In genomic region chr4:154345359-154345758, GRCh38 we compare ENCODE assay signal across 19 cellular contexts.
A peak's percentile ranks its signal among the peaks of the same experiment; 100 is the strongest.
DNase-seq lines count a peak whose midpoint lies in the region; TF ChIP-seq lines count a peak whose summit lies in the region.
"Had no signal": no experiment of that assay in that cellular context is flagged by ENCODE, and none has a peak within 500 bp of the region (broad histone marks: within the 10 kb centered on the region; RNA-seq: fewer than 3 reads in every experiment).

No MANE protein-coding gene starts in this region.

- H2BK5ac ChIP-seq in trophoblast cell (ENCODE audit: low read depth, low read length, poor library complexity): no peak overlapping the region

- POLR2A ChIA-PET in PC-9 (lab: Charles Lee; ENCODE audit: unreplicated experiment): no interaction called here

- no peak overlapping the region for H4K91ac ChIP-seq in trophoblast cell (ENCODE audit: low read depth, low read length)

- peak overlapping the region; percentile 58 for H3K27ac Mint-ChIP-seq in activated naive CD4-positive, alpha-beta T cell treated with anti-CD3 and anti-CD28 coated beads, Interleukin-2, amount 10 ng/mL, durations not matched to agents 7 days and 5 days
- H3K27ac Mint-ChIP-seq: B cell; CD4-positive, alpha-beta T cell; CD8-positive, alpha-beta T cell had no signal

- H4K20me1 ChIP-seq in BLaER1 (no peaks in the 10 kb centered on the region), Loucy (ENCODE audit: insufficient read depth, low read length, poor library complexity, severe bottlenecking) (no peaks in the 10 kb centered on the region), PC-9 (ENCODE audit: insufficient read depth) (no peaks in the 10 kb centered on the region)

- peak overlapping the region; percentile 73 for H3K27ac ChIP-seq in BLaER1
- H3K27ac ChIP-seq in PC-9: no peak overlapping the region
- H3K27ac ChIP-seq in trophoblast cell (ENCODE audit: low read depth, low read length): no peak overlapping the region
- H3K27ac ChIP-seq: 22Rv1, A549, C4-2B had no signal

- H3K36me3 Mint-ChIP-seq in activated naive CD4-positive, alpha-beta T cell treated with anti-CD3 and anti-CD28 coated beads, Interleukin-2, amount 10 ng/mL, durations not matched to agents 7 days and 5 days: no peaks in the 10 kb centered on the region
- H3K36me3 Mint-ChIP-seq: CD8-positive, alpha-beta T cell had no signal

- CTCF ChIA-PET in activated naive CD4-positive, alpha-beta T cell treated with anti-CD3 and anti-CD28 coated beads, Interleukin-2, amount 10 ng/mL, durations not matched to agents 7 days and 5 days (lab: Charles Lee): interaction anchor here (0.9 to 1.4 kb wide), 3 partner anchors 11 to 278 kb away, joined by 3 read pairs; no protein-coding TSS in a partner anchor
- CTCF ChIA-PET in PC-9 (lab: Charles Lee): no interaction called here

- no CpG with 5 or more reads among the region's 1 CpG for WGBS in trophoblast cell (ENCODE audit: extremely low coverage, insufficient coverage, insufficient read length)

- H3K27me3 ChIP-seq in BLaER1 (no peaks in the 10 kb centered on the region), Loucy (ENCODE audit: insufficient read depth, low read length, poor library complexity, severe bottlenecking) (no peaks in the 10 kb centered on the region), PC-9 (ENCODE audit: insufficient read depth, low read depth) (no peaks in the 10 kb centered on the region), trophoblast cell (ENCODE audit: insufficient read depth, low read length) (no peaks in the 10 kb centered on the region)

- H3K4me1 ChIP-seq in BLaER1 (peaks cover 38% of the 10 kb centered on the region), Loucy (ENCODE audit: insufficient read depth, low read length, poor library complexity, severe bottlenecking) (no peaks in the 10 kb centered on the region), PC-9 (replicated peaks; ENCODE audit: insufficient read depth) (no peaks in the 10 kb centered on the region), trophoblast cell (ENCODE audit: control insufficient read depth in 1 of 2, insufficient read depth in 2 of 2, low read length in 2 of 2) (no peaks in the 10 kb centered on the region)
- H3K4me1 ChIP-seq: A549, Caco-2 had no signal

- no peak overlapping the region for H2BK120ac ChIP-seq in trophoblast cell (ENCODE audit: insufficient read depth, low read length, poor library complexity)

- H3K9me3 ChIP-seq in BLaER1 (peaks cover 52% of the 10 kb centered on the region), Loucy (ENCODE audit: insufficient read depth, low read depth, low read length) (no peaks in the 10 kb centered on the region), PC-9 (ENCODE audit: insufficient read depth, low read depth) (no peaks in the 10 kb centered on the region), trophoblast cell (ENCODE audit: insufficient read depth, low read depth, low read length) (no peaks in the 10 kb centered on the region)
- H3K9me3 ChIP-seq: A549, Caco-2 had no signal

- H2BK12ac ChIP-seq in trophoblast cell (ENCODE audit: low read length): no peak overlapping the region

- no peak overlapping the region for H3K18ac ChIP-seq in trophoblast cell (ENCODE audit: low read length)

- H2AK5ac ChIP-seq in trophoblast cell (ENCODE audit: low read length): no peak overlapping the region

- no TSS peak for BruUV-seq in PC-9 (replicated peaks; lab: Mats Ljungman, UMichigan)

- no peak for TF ChIP-seq CTCF in Loucy (conservative IDR thresholded peaks at IDR 0.05; ENCODE audit: low read length)
- TF ChIP-seq CTCF in PC-9 (conservative IDR thresholded peaks at IDR 0.05): no peak

- H3F3A ChIP-seq in Loucy (ENCODE audit: low read depth): no peaks in the 10 kb centered on the region
- no peaks in the 10 kb centered on the region for H3F3A ChIP-seq in PC-9 (ENCODE audit: insufficient read depth, low read depth)

- H3K79me2 ChIP-seq in Loucy (ENCODE audit: insufficient read depth, low read length) (no peaks in the 10 kb centered on the region), PC-9 (ENCODE audit: low read depth) (no peaks in the 10 kb centered on the region), trophoblast cell (ENCODE audit: control insufficient read depth, insufficient read depth, low read length, poor library complexity) (no peaks in the 10 kb centered on the region)

- H3K9ac ChIP-seq in BLaER1: no peak overlapping the region
- H3K9ac ChIP-seq in Loucy (ENCODE audit: low read depth, low read length, poor library complexity, severe bottlenecking): no peak overlapping the region
- no peak overlapping the region for H3K9ac ChIP-seq in trophoblast cell (ENCODE audit: low read length)

- no peaks in the 10 kb centered on the region for H3K79me1 ChIP-seq in trophoblast cell (ENCODE audit: low read length)

- peaks cover 7% of the 10 kb centered on the region for H3K4me1 Mint-ChIP-seq in activated naive CD4-positive, alpha-beta T cell treated with anti-CD3 and anti-CD28 coated beads, Interleukin-2, amount 10 ng/mL, durations not matched to agents 7 days and 5 days

- no peak overlapping the region for H4K8ac ChIP-seq in trophoblast cell (ENCODE audit: low read depth, low read length)

- H3K9me3 Mint-ChIP-seq in activated naive CD4-positive, alpha-beta T cell treated with anti-CD3 and anti-CD28 coated beads, Interleukin-2, amount 10 ng/mL, durations not matched to agents 7 days and 5 days: no peaks in the 10 kb centered on the region
- H3K9me3 Mint-ChIP-seq: CD4-positive, alpha-beta T cell; CD8-positive, alpha-beta T cell had no signal

- H2AFZ ChIP-seq in Loucy (ENCODE audit: low read length) (0 out of 2 replicates have a peak overlapping the region, but pooled peaks have one; percentile 4), PC-9 (no peak overlapping the region), trophoblast cell (ENCODE audit: insufficient read depth, low read length, poor library complexity) (no peak overlapping the region)

- H3K23ac ChIP-seq in trophoblast cell (ENCODE audit: low read length): no peak overlapping the region

- no peak overlapping the region for H3K4ac ChIP-seq in trophoblast cell (ENCODE audit: low read depth, low read length)

- intact Hi-C loops in PC-9 (cut with micrococcal nuclease; ENCODE audit: unreplicated experiment): no loop called here

- peak overlapping the region; percentile 64 for H3K4me2 ChIP-seq in BLaER1
- no peak overlapping the region for H3K4me2 ChIP-seq in Loucy (ENCODE audit: low read depth, low read length, poor library complexity, severe bottlenecking)
- no peak overlapping the region for H3K4me2 ChIP-seq in PC-9
- H3K4me2 ChIP-seq in trophoblast cell (ENCODE audit: low read length): no peak overlapping the region
- H3K4me2 ChIP-seq: A549 had no signal

- no peak overlapping the region for H3K4me3 Mint-ChIP-seq in activated naive CD4-positive, alpha-beta T cell treated with anti-CD3 and anti-CD28 coated beads, Interleukin-2, amount 10 ng/mL, durations not matched to agents 7 days and 5 days
- H3K4me3 Mint-ChIP-seq: B cell; CD4-positive, alpha-beta T cell; CD8-positive, alpha-beta T cell had no signal

- H4K12ac ChIP-seq in trophoblast cell (ENCODE audit: low read depth, low read length): no peak overlapping the region

- peaks cover 19% of the 10 kb centered on the region for H3K27me3 Mint-ChIP-seq in activated naive CD4-positive, alpha-beta T cell treated with anti-CD3 and anti-CD28 coated beads, Interleukin-2, amount 10 ng/mL, durations not matched to agents 7 days and 5 days

- H3K14ac ChIP-seq in trophoblast cell (ENCODE audit: low read length): no peak overlapping the region

- no peak overlapping the region for H3K4me3 ChIP-seq in BLaER1
- no peak overlapping the region for H3K4me3 ChIP-seq in Loucy (ENCODE audit: low read length, poor library complexity, severe bottlenecking)
- H3K4me3 ChIP-seq in PC-9: no peak overlapping the region
- H3K4me3 ChIP-seq in trophoblast cell (ENCODE audit: low read depth, low read length): no peak overlapping the region
- H3K4me3 ChIP-seq: A549, GM12878 had no signal

- DNase-seq in activated naive CD4-positive, alpha-beta T cell treated with anti-CD3 and anti-CD28 coated beads, Interleukin-2, amount 10 ng/mL, durations not matched to agents 7 days and 5 days: no peak
- no peak for DNase-seq in activated naive CD4-positive, alpha-beta T cell treated with Interleukin-2 at 50 U/mL for 16 hours
- DNase-seq in PC-9 (no peak), trophoblast cell (no peak)
- DNase-seq: Calu3; CD4-positive, alpha-beta T cell; CD8-positive, alpha-beta T cell; DMS79; DND-41; EL; GDM1 had no signal

- H3K9me2 ChIP-seq in Loucy (replicated peaks; ENCODE audit: low read depth, low read length) (no peaks in the 10 kb centered on the region), PC-9 (ENCODE audit: insufficient read depth) (no peaks in the 10 kb centered on the region)

- H3K36me3 ChIP-seq in BLaER1 (peaks cover 36% of the 10 kb centered on the region), Loucy (ENCODE audit: insufficient read depth, low read length) (no peaks in the 10 kb centered on the region), PC-9 (ENCODE audit: low read depth) (no peaks in the 10 kb centered on the region), trophoblast cell (ENCODE audit: control insufficient read depth in 1 of 2, insufficient read depth in 2 of 2, low read length in 2 of 2) (no peaks in the 10 kb centered on the region)
